Comparison of ENCODE assay signal across 1 cellular context in genomic region chr13:27449936-27450828, GRCh38.
TF ChIP-seq lines count a peak whose summit lies in the region.

TSS of gene MTIF3 (minus strand) at chr13:27450564. CDS start at chr13:27440448, 10,116 bp downstream.

TF ChIP-seq in GM12878, 131 proteins besides CTCF, POLR2A, EP300 and RAD21 (continued from another document):
- peak; percentile 64 to 98; a peak in 2 of 3 replicates for TF ChIP-seq EGR1 (IDR thresholded peaks at IDR 0.05; ENCODE audit: borderline replicate concordance in 1 of 2, low read depth in 2 of 2, low read length in 2 of 2)
- TF ChIP-seq BMI1 (IDR thresholded peaks at IDR 0.05; ENCODE audit: borderline replicate concordance), result no peak
- no peak for TF ChIP-seq ZBTB33 (IDR thresholded peaks at IDR 0.05)
- peak; percentile 48; the same call in 1 of the 2 replicates for TF ChIP-seq HDGF (IDR thresholded peaks at IDR 0.05)
- peak; percentile 90 for TF ChIP-seq NBN (IDR thresholded peaks at IDR 0.05)
- TF ChIP-seq ELK1 (IDR thresholded peaks at IDR 0.05; ENCODE audit: low read depth, low read length), result peak; percentile 41; the same call in 1 of the 2 replicates
- peak; percentile 73; the same call in 1 of the 2 replicates for TF ChIP-seq TAF1 (IDR thresholded peaks at IDR 0.05; ENCODE audit: borderline replicate concordance, low read depth, low read length)
- TF ChIP-seq SPI1 (IDR thresholded peaks at IDR 0.05; ENCODE audit: borderline replicate concordance, insufficient read depth, low read depth, low read length), result peak; percentile 59; the same call in 1 of the 2 replicates
- peak; percentile 7; the same call in 1 of the 2 replicates for TF ChIP-seq MYB (IDR thresholded peaks at IDR 0.05; ENCODE audit: borderline replicate concordance, low read depth, low read length)
- TF ChIP-seq NFXL1 (IDR thresholded peaks at IDR 0.05; ENCODE audit: borderline replicate concordance), result no peak
- TF ChIP-seq SMC3 (IDR thresholded peaks at IDR 0.05; ENCODE audit: borderline replicate concordance, low read length), result no peak
- TF ChIP-seq MXI1 (IDR thresholded peaks at IDR 0.05; ENCODE audit: low read depth, low read length), result peak; percentile 75
- TF ChIP-seq SP1 (IDR thresholded peaks at IDR 0.05; ENCODE audit: low read depth, low read length), result peak; percentile 89
- TF ChIP-seq DPF2 (IDR thresholded peaks at IDR 0.05), result peak; percentile 76
- TF ChIP-seq SUZ12 (IDR thresholded peaks at IDR 0.05; ENCODE audit: unreplicated experiment), result no peak
- 0 out of 2 replicates have a peak, but pooled peaks have one; percentile 70 for TF ChIP-seq ZNF207 (IDR thresholded peaks at IDR 0.05; ENCODE audit: borderline replicate concordance)
- TF ChIP-seq TCF3 (IDR thresholded peaks at IDR 0.05; ENCODE audit: borderline replicate concordance, insufficient read depth, low read depth, low read length), result peak; percentile 52; the same call in 1 of the 2 replicates
- peak; percentile 25 to 74; a peak in 2 of 4 replicates for TF ChIP-seq BHLHE40 (IDR thresholded peaks at IDR 0.05; ENCODE audit: borderline replicate concordance in 1 of 2, low read depth in 2 of 2, low read length in 1 of 2)
- TF ChIP-seq RBBP5 (conservative IDR thresholded peaks at IDR 0.05), result no peak
- TF ChIP-seq ZNF217 (IDR thresholded peaks at IDR 0.05), result no peak
- 0 out of 2 replicates have a peak, but pooled peaks have one; percentile 53 for TF ChIP-seq CHD1 (IDR thresholded peaks at IDR 0.05; ENCODE audit: low read depth, low read length)
- 0 out of 2 replicates have a peak, but pooled peaks have one; percentile 32 for TF ChIP-seq GABPA (IDR thresholded peaks at IDR 0.05; ENCODE audit: low read depth)
- peak; percentile 9 for TF ChIP-seq MEF2B (IDR thresholded peaks at IDR 0.05; ENCODE audit: partially characterized antibody, poor library complexity, severe bottlenecking)
- TF ChIP-seq JUND (IDR thresholded peaks at IDR 0.05; ENCODE audit: low read depth, low read length), result no peak
- TF ChIP-seq IKZF1 (conservative IDR thresholded peaks at IDR 0.05), result peak; percentile 77; the same call in 1 of the 2 replicates
- no peak for TF ChIP-seq SREBF1 (IDR thresholded peaks at IDR 0.05; ENCODE audit: low read length)
- TF ChIP-seq SREBF2 (IDR thresholded peaks at IDR 0.05; ENCODE audit: low read length), result no peak
- peak; percentile 50; the same call in 1 of the 2 replicates for TF ChIP-seq RB1 (IDR thresholded peaks at IDR 0.05; ENCODE audit: borderline replicate concordance)
- TF ChIP-seq SMARCA5 (IDR thresholded peaks at IDR 0.05), result peak; percentile 8; the same call in 1 of the 2 replicates
